In genomic region chr12:6934110-6934509, GRCh38 we compare ENCODE assay signal across 9 cellular contexts. TPM values are rescaled to one million over a fixed set of nuclear protein-coding genes. Genes with fewer than 3 reads are reported as not detected.
DNase-seq lines count a peak whose midpoint lies in the region; ATAC-seq and TF ChIP-seq lines count a peak whose summit lies in the region.
"Had no signal": no experiment of that assay in that cellular context is flagged by ENCODE, and none has a peak within 500 bp of the region (broad histone marks: within the 10 kb centered on the region; RNA-seq: fewer than 3 reads in every experiment).

No MANE protein-coding gene starts in this region.

- H3K27ac ChIP-seq in gastroesophageal sphincter (peak overlapping the region in 3 of 4 donors; percentile 71 to 96 (median 91)), gastrocnemius medialis (peak overlapping the region; percentile 57 to 96 (median 81))

- TF ChIP-seq EP300 in gastroesophageal sphincter (IDR thresholded peaks at IDR 0.05), result no peak

- H3K4me3 ChIP-seq in gastroesophageal sphincter, result no peak overlapping the region
- no peak overlapping the region for H3K4me3 ChIP-seq in gastrocnemius medialis

- peak overlapping the region; percentile 98 for H3K27ac Mint-ChIP-seq in activated T-helper 17 cell treated with anti-CD3 and anti-CD28 coated beads, Interleukin-2, amount 50 U/mL, for 72 hours

- H3K9me3 ChIP-seq in gastroesophageal sphincter (no peaks in the 10 kb centered on the region), gastrocnemius medialis (no peaks in the 10 kb centered on the region)

- H3K4me3 Mint-ChIP-seq in activated T-helper 17 cell treated with anti-CD3 and anti-CD28 coated beads, Interleukin-2, amount 50 U/mL, for 72 hours, result no peak overlapping the region

- H3K4me1 Mint-ChIP-seq in activated T-helper 17 cell treated with anti-CD3 and anti-CD28 coated beads, Interleukin-2, amount 50 U/mL, for 72 hours, result peaks cover 38% of the 10 kb centered on the region

- H3K9me3 Mint-ChIP-seq in activated T-helper 17 cell treated with anti-CD3 and anti-CD28 coated beads, Interleukin-2, amount 50 U/mL, for 72 hours, result no peaks in the 10 kb centered on the region

- H3K27me3 Mint-ChIP-seq in activated T-helper 17 cell treated with anti-CD3 and anti-CD28 coated beads, Interleukin-2, amount 50 U/mL, for 72 hours, result no peaks in the 10 kb centered on the region

- no peaks in the 10 kb centered on the region for H3K27me3 ChIP-seq in gastroesophageal sphincter
- H3K27me3 ChIP-seq in gastrocnemius medialis, result no peaks in the 10 kb centered on the region

- WGBS in gastroesophageal sphincter (ENCODE audit: low coverage in 1 of 2), 2 donors, result 20 to 25% methylated on average over 3 to 8 of the region's 8 CpGs

- TF ChIP-seq CTCF in gastroesophageal sphincter (IDR thresholded peaks at IDR 0.05), result no peak
- TF ChIP-seq CTCF in gastrocnemius medialis (IDR thresholded peaks at IDR 0.05 in 4 of 5, conservative IDR thresholded peaks at IDR 0.05 in 1 of 5), result no peak

- ATAC-seq in activated T-helper 17 cell treated with anti-CD3 and anti-CD28 coated beads, Interleukin-2, amount 50 U/mL, for 72 hours (replicated peaks), result no peak
- no peak for ATAC-seq in gastroesophageal sphincter
- no peak for ATAC-seq in gastrocnemius medialis
- no peak for ATAC-seq in HG03108 (IDR thresholded peaks at IDR 0.05; ENCODE audit: unreplicated experiment)
- no peak for ATAC-seq in HG03432 (IDR thresholded peaks at IDR 0.05; ENCODE audit: unreplicated experiment)

- peaks cover 0 to 98% (median 52%) of the 10 kb centered on the region in 3 donors for H3K4me1 ChIP-seq in gastroesophageal sphincter
- peaks cover 41 to 49% of the 10 kb centered on the region in 2 donors for H3K4me1 ChIP-seq in gastrocnemius medialis

- peaks cover 0 to 37% of the 10 kb centered on the region in 2 donors for H3K36me3 ChIP-seq in gastroesophageal sphincter
- peaks cover 0 to 16% of the 10 kb centered on the region in 2 donors for H3K36me3 ChIP-seq in gastrocnemius medialis

- DNase-seq in ELR (ENCODE audit: low read depth) (peak; percentile 54), gastrocnemius medialis (no peak), cortex of kidney (lab: John Stamatoyannopoulos, UW) (no peak)
- DNase-seq in stimulated activated CD4-positive, alpha-beta T cell treated with anti-CD3 and anti-CD28 coated beads, Interleukin-2, amount 100 ng/mL, for 24 hours, result no peak
- DNase-seq: NCI-H446 had no signal

- peaks cover 70% of the 10 kb centered on the region for H3K36me3 Mint-ChIP-seq in activated T-helper 17 cell treated with anti-CD3 and anti-CD28 coated beads, Interleukin-2, amount 50 U/mL, for 72 hours (ENCODE audit: low read depth)

- intact Hi-C loops in gastrocnemius medialis (cut with DNase I; ENCODE audit: low total_unique reads), result no loop called here

- in situ Hi-C loops in gastrocnemius medialis (cut with MboI; ENCODE audit: low sequenced_read_pairs in 4 of 4), result loop anchor here in 1 of 4 donors (25.0 kb wide), 1 partner anchor 178 kb away; the partner anchor contains the start of gene C1RL

- no peak for TF ChIP-seq POLR2A in gastroesophageal sphincter (IDR thresholded peaks at IDR 0.05)
- TF ChIP-seq POLR2A in gastrocnemius medialis (IDR thresholded peaks at IDR 0.05), result no peak

RNA-seq across cellular contexts. Expression of gene ATN1, which starts 6.4 kb away (rescaled TPM):
- 10 to 100 TPM; 34.0 to 62.3 TPM for total RNA-seq in activated T-helper 17 cell treated with anti-CD3 and anti-CD28 coated beads, Interleukin-2, amount 50 U/mL, for 72 hours
- total RNA-seq in gastroesophageal sphincter, result 100 to 1,000 TPM in 2 of 4 donors, 10 to 100 TPM in 2; 49.0 to 136 (median 95.2) TPM
- 10 to 100 TPM; 11.5 to 31.5 (median 26.5) TPM for total RNA-seq in gastrocnemius medialis

RNA-seq across cellular contexts. Expression of gene RNU7-1, which starts 9.5 kb away (rescaled TPM):
- total RNA-seq in activated T-helper 17 cell treated with anti-CD3 and anti-CD28 coated beads, Interleukin-2, amount 50 U/mL, for 72 hours, result not detected
- total RNA-seq in gastroesophageal sphincter, result not detected
- not detected for total RNA-seq in gastrocnemius medialis

RNA-seq across cellular contexts. Expression of gene C12orf57, which starts 9.7 kb away (rescaled TPM):
- 100 to 1,000 TPM; 192 to 307 TPM for total RNA-seq in activated T-helper 17 cell treated with anti-CD3 and anti-CD28 coated beads, Interleukin-2, amount 50 U/mL, for 72 hours
- total RNA-seq in gastroesophageal sphincter (100 to 1,000 TPM; 172 to 521 (median 367) TPM), gastrocnemius medialis (100 to 1,000 TPM; 175 to 220 (median 183) TPM)

RNA-seq across cellular contexts. Expression of gene PTPN6, which starts 17.0 kb away (rescaled TPM):
- total RNA-seq in activated T-helper 17 cell treated with anti-CD3 and anti-CD28 coated beads, Interleukin-2, amount 50 U/mL, for 72 hours, result 100 to 1,000 TPM; 134 to 223 TPM
- total RNA-seq in gastroesophageal sphincter (10 to 100 TPM in 1 of 4 donors, 1 to 10 TPM in 3; 2.6 to 15.9 (median 7.5) TPM), gastrocnemius medialis (1 to 10 TPM in 3 of 4 donors, under 1 TPM in 1; 0.87 to 7.6 (median 5.0) TPM)

RNA-seq across cellular contexts. Expression of gene ENO2, which starts 19.7 kb away (rescaled TPM):
- 100 to 1,000 TPM; 234 to 858 TPM for total RNA-seq in activated T-helper 17 cell treated with anti-CD3 and anti-CD28 coated beads, Interleukin-2, amount 50 U/mL, for 72 hours
- total RNA-seq in gastroesophageal sphincter, result 10 to 100 TPM; 31.2 to 68.2 (median 43.5) TPM
- 1 to 10 TPM in 3 of 4 donors, under 1 TPM in 1; 0.97 to 6.2 (median 1.8) TPM for total RNA-seq in gastrocnemius medialis
